ENCODE assay signal across 32 cellular contexts in the genomic region with DNA sequence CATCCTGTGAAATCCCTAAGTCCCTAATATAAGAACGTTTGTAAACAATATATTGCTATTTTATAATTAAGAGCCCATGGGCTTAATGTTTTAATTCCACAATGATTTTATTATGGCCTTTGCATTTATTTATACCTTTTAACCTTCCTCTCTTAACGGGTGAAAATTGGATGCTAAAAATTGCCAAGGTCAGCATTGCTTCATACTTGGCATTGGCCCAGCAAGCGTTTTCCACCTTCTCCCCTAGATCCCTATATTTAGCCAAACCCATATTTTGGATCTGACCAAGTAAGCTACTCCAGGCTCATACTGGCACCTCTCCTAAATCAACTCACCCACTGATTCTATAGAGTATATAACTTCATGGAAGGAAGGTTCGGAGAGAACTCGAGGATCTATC.
"Had no signal": no experiment of that assay in that cellular context is flagged by ENCODE, and none has a peak within 500 bp of the region (broad histone marks: within the 10 kb centered on the region; RNA-seq: fewer than 3 reads in every experiment).

No MANE protein-coding gene starts in this region.

- H3K4me1 Mint-ChIP-seq: activated naive CD4-positive, alpha-beta T cell treated with anti-CD3 and anti-CD28 coated beads, Interleukin-2, amount 50 U/mL, for 24 hours; activated naive CD8-positive, alpha-beta T cell treated with anti-CD3 and anti-CD28 coated beads for 36 hours; activated naive CD8-positive, alpha-beta T cell treated with anti-CD3 and anti-CD28 coated beads, Interleukin-2, amount 50 U/mL, for 24 hours had no signal

- H3K9me3 Mint-ChIP-seq: activated CD8-positive, alpha-beta T cell treated with anti-CD3 and anti-CD28 coated beads for 36 hours; activated naive CD4-positive, alpha-beta T cell treated with anti-CD3 and anti-CD28 coated beads, Interleukin-2, amount 50 U/mL, for 24 hours; activated naive CD8-positive, alpha-beta T cell treated with anti-CD3 and anti-CD28 coated beads for 36 hours had no signal

- H3K27ac ChIP-seq: adrenal gland, body of pancreas, epithelial cell of prostate, esophagus squamous epithelium had no signal

- H3K27ac Mint-ChIP-seq: activated CD8-positive, alpha-beta T cell treated with anti-CD3 and anti-CD28 coated beads for 36 hours; activated naive CD4-positive, alpha-beta T cell treated with anti-CD3 and anti-CD28 coated beads for 36 hours; activated naive CD4-positive, alpha-beta T cell treated with anti-CD3 and anti-CD28 coated beads, Interleukin-2, amount 50 U/mL, for 24 hours; activated naive CD8-positive, alpha-beta T cell treated with anti-CD3 and anti-CD28 coated beads for 36 hours; activated naive CD8-positive, alpha-beta T cell treated with anti-CD3 and anti-CD28 coated beads, Interleukin-2, amount 50 U/mL, for 24 hours; activated T-helper 1 cell treated with anti-CD3 and anti-CD28 coated beads, Interleukin-12 subunit alpha, Interleukin-12 subunit beta, Interleukin-2, Interleukin-4 antibody, amounts not matched to agents 30 ng/mL and 10 ng/mL and 1 ng/mL, durations not matched to agents 14 hours and 24 hours and 36 hours; activated T-helper 2 cell treated with anti-CD3 and anti-CD28 coated beads, Interferon-gamma antibody, Interleukin-2, Interleukin-4, amounts not matched to agents 10 μg/mL and 5 μg/mL and 100 μg/mL, durations not matched to agents 14 hours and 24 hours and 36 hours had no signal

- H3K4me3 Mint-ChIP-seq: activated CD8-positive, alpha-beta T cell treated with anti-CD3 and anti-CD28 coated beads for 36 hours; activated naive CD4-positive, alpha-beta T cell treated with anti-CD3 and anti-CD28 coated beads for 36 hours; activated naive CD4-positive, alpha-beta T cell treated with anti-CD3 and anti-CD28 coated beads, Interleukin-2, amount 50 U/mL, for 24 hours; activated naive CD8-positive, alpha-beta T cell treated with anti-CD3 and anti-CD28 coated beads for 36 hours; activated naive CD8-positive, alpha-beta T cell treated with anti-CD3 and anti-CD28 coated beads, Interleukin-2, amount 50 U/mL, for 24 hours; activated T-helper 1 cell treated with anti-CD3 and anti-CD28 coated beads, Interleukin-12 subunit alpha, Interleukin-12 subunit beta, Interleukin-2, Interleukin-4 antibody, amounts not matched to agents 30 ng/mL and 10 ng/mL and 1 ng/mL, durations not matched to agents 14 hours and 24 hours and 36 hours had no signal

- H3K27me3 ChIP-seq: adrenal gland, body of pancreas, esophagus squamous epithelium had no signal

- ATAC-seq: activated CD8-positive, alpha-beta T cell treated with anti-CD3 and anti-CD28 coated beads for 36 hours; activated naive CD8-positive, alpha-beta T cell treated with anti-CD3 and anti-CD28 coated beads, Interleukin-2, amount 50 U/mL, for 24 hours; body of pancreas had no signal

- DNase-seq: activated CD4-positive, alpha-beta T cell treated with anti-CD3 and anti-CD28 coated beads for 4 hours; activated CD4-positive, alpha-beta T cell treated with anti-CD3 and anti-CD28 coated beads, Interleukin-2, amount 50 U/mL, for 1 hour; activated CD4-positive, alpha-beta T cell treated with anti-CD3 and anti-CD28 coated beads, Interleukin-2, amount 50 U/mL, for 48 hours; activated CD4-positive, CD25-positive, alpha-beta regulatory T cell; activated CD4-positive, CD25-positive, alpha-beta regulatory T cell treated with anti-CD3 and anti-CD28 coated beads, Interleukin-2, amount 50 U/mL, for 72 hours; activated CD8-positive, alpha-beta memory T cell treated with anti-CD3 and anti-CD28 coated beads for 24 hours; activated CD8-positive, alpha-beta memory T cell treated with anti-CD3 and anti-CD28 coated beads, Interleukin-2, amount 50 U/mL, for 4 hours; activated CD8-positive, alpha-beta T cell treated with anti-CD3 and anti-CD28 coated beads for 36 hours; activated effector memory CD4-positive, alpha-beta T cell treated with anti-CD3 and anti-CD28 coated beads, Interleukin-2, amount 50 U/mL, for 16 hours; activated naive CD4-positive, alpha-beta T cell treated with anti-CD3 and anti-CD28 coated beads for 36 hours; activated naive CD8-positive, alpha-beta T cell treated with anti-CD3 and anti-CD28 coated beads for 36 hours; activated naive CD8-positive, alpha-beta T cell treated with anti-CD3 and anti-CD28 coated beads, Interleukin-2, amount 50 U/mL, for 24 hours; activated T-cell treated with anti-CD3 and anti-CD28 coated beads, Interleukin-2, amount 50 U/mL, for 1 hour; activated T-cell treated with anti-CD3 and anti-CD28 coated beads, Interleukin-2, amount 50 U/mL, for 48 hours; adrenal gland; amygdala; aorta; body of pancreas; caudate nucleus; effector CD8-positive, alpha-beta T cell; esophagus squamous epithelium; foreskin fibroblast; head of caudate nucleus; T-helper 2 cell had no signal

- H3K4me1 ChIP-seq: adrenal gland, body of pancreas, esophagus squamous epithelium had no signal

- H3K36me3 Mint-ChIP-seq: activated naive CD4-positive, alpha-beta T cell treated with anti-CD3 and anti-CD28 coated beads, Interleukin-2, amount 50 U/mL, for 24 hours; activated naive CD8-positive, alpha-beta T cell treated with anti-CD3 and anti-CD28 coated beads for 36 hours had no signal

- H3K36me3 ChIP-seq: adrenal gland, esophagus squamous epithelium had no signal

- H3K4me3 ChIP-seq: adrenal gland, body of pancreas, esophagus squamous epithelium had no signal

- FAIRE-seq: colon, endometrium, endothelial cell of umbilical vein, frontal cortex had no signal

- H3K9me3 ChIP-seq: adrenal gland, body of pancreas, esophagus squamous epithelium had no signal
